In the genomic region with DNA sequence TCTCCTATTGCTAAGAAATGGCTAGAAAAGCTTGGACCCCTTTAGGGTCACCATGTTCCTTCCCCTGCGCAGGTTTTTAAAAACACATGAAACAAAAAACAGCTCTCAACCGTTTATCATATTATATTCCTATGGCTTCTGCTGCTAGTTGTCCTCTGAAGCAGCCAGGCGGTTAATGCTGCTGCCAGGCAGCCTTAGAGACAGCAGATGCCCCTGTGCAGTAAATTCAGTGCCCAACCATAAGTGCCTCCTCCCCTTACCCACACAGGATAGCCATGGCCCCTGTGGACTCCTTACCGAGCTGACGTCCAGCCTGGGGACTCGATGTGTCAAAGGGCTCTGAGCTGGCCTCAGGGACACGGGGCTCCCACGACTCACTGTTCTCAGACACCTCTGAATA, we compare ENCODE assay signal across 20 cellular contexts.
"Had no signal": no experiment of that assay in that cellular context is flagged by ENCODE, and none has a peak within 500 bp of the region (broad histone marks: within the 10 kb centered on the region; RNA-seq: fewer than 3 reads in every experiment).

No MANE protein-coding gene starts in this region.

- H3K36me3 ChIP-seq: neutrophil had no signal

- H3K27me3 ChIP-seq: esophagus muscularis mucosa, gastroesophageal sphincter, hepatocyte, neutrophil, spleen had no signal

- H3K79me2 ChIP-seq: hepatocyte had no signal

- H3K4me2 ChIP-seq: hepatocyte had no signal

- H3K4me3 ChIP-seq: esophagus muscularis mucosa, gastroesophageal sphincter, hepatocyte, mucosa of descending colon, spleen had no signal

- H3K27ac ChIP-seq: esophagus muscularis mucosa, hepatocyte, neutrophil, spleen had no signal

- H2AFZ ChIP-seq: hepatocyte had no signal

- H3K9me3 ChIP-seq: neutrophil had no signal

- DNase-seq: cortex of kidney; effector memory CD4-positive, alpha-beta T cell; glutamatergic neuron; kidney; left colon; mammary epithelial cell; mucosa of descending colon; naive thymus-derived CD8-positive, alpha-beta T cell; spleen; stimulated activated CD4-positive, alpha-beta T cell treated with anti-CD3 and anti-CD28 coated beads, Interleukin-15, amount 100 ng/mL, for 24 hours; stimulated activated CD4-positive, alpha-beta T cell treated with anti-CD3 and anti-CD28 coated beads, Interleukin-1b, Interleukin-23, amount 100 ng/mL, for 48 hours; stimulated activated CD4-positive, alpha-beta T cell treated with anti-CD3 and anti-CD28 coated beads, Interleukin-4, amount 100 ng/mL, for 24 hours; trophoblast cell had no signal

- H3K4me1 ChIP-seq: spleen had no signal

- FAIRE-seq: endometrium, kidney had no signal

- ATAC-seq: gastroesophageal sphincter; left colon; mucosa of descending colon; naive thymus-derived CD8-positive, alpha-beta T cell; sciatic nerve; stimulated activated memory B cell treated with anti-CD40 and anti-IgM and Interleukin-4, amounts not matched to agents 10 μg/mL and 1 μg/mL and 100 μg/mL, for 72 hours had no signal
